In the genomic region with DNA sequence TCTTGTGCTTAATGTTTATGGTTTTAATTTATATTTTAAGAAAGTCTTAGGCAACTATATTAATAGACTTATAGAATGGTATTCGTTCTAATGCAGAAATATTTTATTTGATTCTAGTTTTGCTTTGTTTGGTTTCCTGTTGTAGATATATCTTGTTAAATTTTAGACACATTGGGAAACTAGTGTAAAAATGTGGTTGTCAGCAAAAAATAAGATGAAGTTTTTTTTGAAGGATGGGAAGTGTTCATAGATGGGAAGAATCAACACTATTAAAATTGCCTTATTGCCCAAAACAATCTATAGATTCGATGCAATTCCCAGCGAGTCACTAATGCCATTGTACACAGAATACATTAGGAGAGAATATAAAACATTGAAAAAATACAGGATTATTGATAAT, we compare ENCODE assay signal across 6 cellular contexts.
"Had no signal": no experiment of that assay in that cellular context is flagged by ENCODE, and none has a peak within 500 bp of the region (broad histone marks: within the 10 kb centered on the region; RNA-seq: fewer than 3 reads in every experiment).

No MANE protein-coding gene starts in this region.

- H3K4me3 Mint-ChIP-seq: IgD-negative memory B cell had no signal

- H3K27me3 Mint-ChIP-seq: IgD-negative memory B cell had no signal

- H3K9ac ChIP-seq: KMS-11 had no signal

- H3K27ac Mint-ChIP-seq: IgD-negative memory B cell had no signal

- H3K36me3 Mint-ChIP-seq: IgD-negative memory B cell had no signal

- H3K4me1 Mint-ChIP-seq: IgD-negative memory B cell had no signal

- DNase-seq: KBM-7, KG1 had no signal

- FAIRE-seq: HTR-8/SVneo had no signal

- H3K27ac ChIP-seq: HL-60, KMS-11 had no signal

- H3K4me2 ChIP-seq: KMS-11 had no signal
